Comparison of ENCODE assay signal across 12 cellular contexts in genomic region chr10:91022924-91023707, GRCh38.
DNase-seq lines count a peak whose midpoint lies in the region; ATAC-seq and TF ChIP-seq lines count a peak whose summit lies in the region.
"Had no signal": no experiment of that assay in that cellular context is flagged by ENCODE, and none has a peak within 500 bp of the region (broad histone marks: within the 10 kb centered on the region; RNA-seq: fewer than 3 reads in every experiment).

No MANE protein-coding gene starts in this region.

- H3K79me1 ChIP-seq in mesenchymal stem cell (replicated peaks; ENCODE audit: low read length, poor library complexity, severe bottlenecking), result no peaks in the 10 kb centered on the region

- no peak overlapping the region for H2BK5ac ChIP-seq in mesenchymal stem cell (ENCODE audit: low read depth, low read length, poor library complexity, severe bottlenecking)

- H3K27ac ChIP-seq in VCaP (peak overlapping the region; percentile 22; the same call in 1 of the 2 replicates), mesenchymal stem cell (ENCODE audit: low read length, poor library complexity, severe bottlenecking) (no peak overlapping the region), suprapubic skin (peak overlapping the region; percentile 5), colonic mucosa (no peak overlapping the region)
- H3K27ac ChIP-seq: RWPE1 had no signal

- no peak overlapping the region for H2BK15ac ChIP-seq in mesenchymal stem cell (ENCODE audit: low read depth, poor library complexity, severe bottlenecking)

- H2AK5ac ChIP-seq in mesenchymal stem cell (ENCODE audit: low read length, severe bottlenecking), result no peak overlapping the region

- H3K9ac ChIP-seq in mesenchymal stem cell (ENCODE audit: low read length), result peak overlapping the region; percentile 27
- H3K9ac ChIP-seq in colonic mucosa (ENCODE audit: low read depth in 2 of 2, low read length in 2 of 2), result no peak overlapping the region

- intact Hi-C loops in colonic mucosa (cut with DNase I), result no loop called here

- no peak for TF ChIP-seq EP300 in suprapubic skin (IDR thresholded peaks at IDR 0.05)

- no peak overlapping the region for H3K14ac ChIP-seq in mesenchymal stem cell (ENCODE audit: low read length in 2 of 2)

- no peak overlapping the region for H3K4ac ChIP-seq in mesenchymal stem cell (ENCODE audit: low read depth in 1 of 2, low read length in 2 of 2)

- TF ChIP-seq POLR2A in suprapubic skin (IDR thresholded peaks at IDR 0.05), result no peak

- no peak overlapping the region for H3K23ac ChIP-seq in mesenchymal stem cell (ENCODE audit: low read length in 2 of 2)

- no peak overlapping the region for H3K4me3 ChIP-seq in fibroblast of the aortic adventitia (ENCODE audit: low read depth, low read length)
- peak overlapping the region in 1 of 2 experiments; percentile 48 for H3K4me3 ChIP-seq in mesenchymal stem cell (ENCODE audit: insufficient read depth in 1 of 2, low read depth in 1 of 2, low read length in 2 of 2)
- H3K4me3 ChIP-seq in suprapubic skin, result no peak overlapping the region
- no peak overlapping the region for H3K4me3 ChIP-seq in colonic mucosa

- DNase-seq in fibroblast of the aortic adventitia (ENCODE audit: low read depth) (peak; percentile 37), mesenchymal stem cell (no peak), suprapubic skin (ENCODE audit: low spot score in 2 of 2) (no peak), colonic mucosa (no peak)
- DNase-seq: activated naive CD8-positive, alpha-beta T cell treated with anti-CD3 and anti-CD28 coated beads, Interleukin-2, amount 10 ng/mL, durations not matched to agents 7 days and 5 days; GOT3; MV-4-11 had no signal

- H3K27me3 ChIP-seq in mesenchymal stem cell (ENCODE audit: control insufficient read depth in 1 of 2, insufficient read depth in 1 of 2, low read length in 2 of 2) (peaks cover 0 to 4% of the 10 kb centered on the region in 2 experiments), suprapubic skin (no peaks in the 10 kb centered on the region), colonic mucosa (no peaks in the 10 kb centered on the region)

- H2AFZ ChIP-seq in mesenchymal stem cell (ENCODE audit: low read depth, low read length), result peak overlapping the region; percentile 3

- H4K8ac ChIP-seq in mesenchymal stem cell (ENCODE audit: low read length), result no peak overlapping the region

- ATAC-seq in HG03378 (IDR thresholded peaks at IDR 0.05; ENCODE audit: unreplicated experiment) (no peak), GM18498 (IDR thresholded peaks at IDR 0.05; ENCODE audit: unreplicated experiment) (no peak), GM18868 (IDR thresholded peaks at IDR 0.05; ENCODE audit: unreplicated experiment) (no peak)

- no peak overlapping the region for H3K18ac ChIP-seq in mesenchymal stem cell (ENCODE audit: low read depth in 1 of 2, low read length in 2 of 2)

- H2BK120ac ChIP-seq in mesenchymal stem cell (ENCODE audit: low read depth, low read length), result no peak overlapping the region

- TF ChIP-seq CTCF in VCaP (conservative IDR thresholded peaks at IDR 0.05) (no peak), fibroblast of the aortic adventitia (IDR thresholded peaks at IDR 0.05; ENCODE audit: insufficient read depth, low read length) (no peak), suprapubic skin (IDR thresholded peaks at IDR 0.05) (no peak), colonic mucosa (IDR thresholded peaks at IDR 0.05) (no peak)

- WGBS in mesenchymal stem cell, result 68% methylated on average over 7 of the region's 7 CpGs
- WGBS in suprapubic skin, result 28% methylated on average over 7 of the region's 7 CpGs

- H2BK12ac ChIP-seq in mesenchymal stem cell (ENCODE audit: low read length in 2 of 2), result no peak overlapping the region

- no peaks in the 10 kb centered on the region for H3K9me3 ChIP-seq in mesenchymal stem cell (ENCODE audit: control insufficient read depth, low read length)
- no peaks in the 10 kb centered on the region for H3K9me3 ChIP-seq in suprapubic skin
- no peaks in the 10 kb centered on the region for H3K9me3 ChIP-seq in colonic mucosa

- no peak overlapping the region for H3K4me2 ChIP-seq in mesenchymal stem cell (ENCODE audit: low read length, poor library complexity, severe bottlenecking)

- H3K36me3 ChIP-seq in mesenchymal stem cell (ENCODE audit: control insufficient read depth in 1 of 2, insufficient read depth in 2 of 2, low read depth in 1 of 2, low read length in 2 of 2) (no peaks in the 10 kb centered on the region), suprapubic skin (no peaks in the 10 kb centered on the region), colonic mucosa (no peaks in the 10 kb centered on the region)

- H3K4me1 ChIP-seq in mesenchymal stem cell (ENCODE audit: control insufficient read depth, insufficient read depth, low read depth, low read length), result no peaks in the 10 kb centered on the region
- peaks cover 10% of the 10 kb centered on the region for H3K4me1 ChIP-seq in suprapubic skin
- no peaks in the 10 kb centered on the region for H3K4me1 ChIP-seq in colonic mucosa

- no peak overlapping the region for H4K91ac ChIP-seq in mesenchymal stem cell (ENCODE audit: low read length)

Comparison
In these comparisons a context has a peak if more than half of its experiments do, and no peak if none do; other contexts are left out.
1. H3K27ac ChIP-seq: peak in VCaP (single experiment) and suprapubic skin (single experiment); none in mesenchymal stem cell (single experiment) and colonic mucosa (single experiment).